8 cellular contexts compared by ENCODE assay signal in genomic region chr2:110858135-110858737, GRCh38.
DNase-seq lines count a peak whose midpoint lies in the region; ATAC-seq and TF ChIP-seq lines count a peak whose summit lies in the region.

No MANE protein-coding gene starts in this region.

- peak overlapping the region; percentile 67 for H3K27ac Mint-ChIP-seq in activated naive CD8-positive, alpha-beta T cell treated with anti-CD3 and anti-CD28 coated beads, Interleukin-2, amount 10 ng/mL, durations not matched to agents 7 days and 5 days

- peaks cover 10% of the 10 kb centered on the region for H3K4me1 ChIP-seq in HAP-1

- no peaks in the 10 kb centered on the region for H3K36me3 Mint-ChIP-seq in activated naive CD8-positive, alpha-beta T cell treated with anti-CD3 and anti-CD28 coated beads, Interleukin-2, amount 10 ng/mL, durations not matched to agents 7 days and 5 days

- H3K9me3 ChIP-seq in HAP-1, result no peaks in the 10 kb centered on the region

- DNase-seq in GM13977 (ENCODE audit: low spot score) (peak; percentile 82), NCI-H69 (lab: John Stamatoyannopoulos, UW) (peak; percentile 7), NCI-H1694 treated with DMSO at 0.1 percent for 48 hours (lab: John Stamatoyannopoulos, UW) (no peak), KG1 (lab: John Stamatoyannopoulos, UW) (no peak), HAP-1 (ENCODE audit: low spot score in 2 of 2) (no peak)
- no peak for DNase-seq in activated naive CD8-positive, alpha-beta T cell treated with anti-CD3 and anti-CD28 coated beads, Interleukin-2, amount 10 ng/mL, durations not matched to agents 7 days and 5 days
- DNase-seq in stimulated activated CD4-positive, alpha-beta T cell treated with anti-CD3 and anti-CD28 coated beads, Interleukin-4, amount 100 ng/mL, for 1 hour, result peak; percentile 57

- no peak for TF ChIP-seq CTCF in GM13977 (IDR thresholded peaks at IDR 0.05; ENCODE audit: extremely low read depth, insufficient read depth, missing control alignments)

- peak; percentile 88 for ATAC-seq in HG02623 (IDR thresholded peaks at IDR 0.05; ENCODE audit: unreplicated experiment)
- peak; percentile 97 for ATAC-seq in activated naive CD8-positive, alpha-beta T cell treated with anti-CD3 and anti-CD28 coated beads, Interleukin-2, amount 10 ng/mL, durations not matched to agents 7 days and 5 days (ENCODE audit: low read depth)

- POLR2A ChIA-PET in activated naive CD8-positive, alpha-beta T cell treated with anti-CD3 and anti-CD28 coated beads, Interleukin-2, amount 10 ng/mL, durations not matched to agents 7 days and 5 days (lab: Charles Lee), result interaction anchor here (0.8 to 4.1 kb wide), 4 partner anchors 12 to 180 kb away, joined by 3 to 19 read pairs (median 4); partner anchors contain the start of gene BUB1

- H3K27me3 ChIP-seq in HAP-1 (ENCODE audit: low read depth), result peaks cover 3% of the 10 kb centered on the region; the same call in 1 of the 2 replicates

- peaks cover 10% of the 10 kb centered on the region for H3K27me3 Mint-ChIP-seq in activated naive CD8-positive, alpha-beta T cell treated with anti-CD3 and anti-CD28 coated beads, Interleukin-2, amount 10 ng/mL, durations not matched to agents 7 days and 5 days

- peaks cover 52% of the 10 kb centered on the region for H3K4me1 Mint-ChIP-seq in activated naive CD8-positive, alpha-beta T cell treated with anti-CD3 and anti-CD28 coated beads, Interleukin-2, amount 10 ng/mL, durations not matched to agents 7 days and 5 days

- in situ Hi-C loops in GM13977 (cut with MboI; ENCODE audit: low pct_unique_long_range_greater_than_20kb, low sequenced_read_pairs, unreplicated experiment) (no loop called here), HAP-1 (cut with MboI; ENCODE audit: low sequenced_read_pairs) (no loop called here)

- no peaks in the 10 kb centered on the region for H3K9me3 Mint-ChIP-seq in activated naive CD8-positive, alpha-beta T cell treated with anti-CD3 and anti-CD28 coated beads, Interleukin-2, amount 10 ng/mL, durations not matched to agents 7 days and 5 days

- H3K4me3 Mint-ChIP-seq in activated naive CD8-positive, alpha-beta T cell treated with anti-CD3 and anti-CD28 coated beads, Interleukin-2, amount 10 ng/mL, durations not matched to agents 7 days and 5 days, result peak overlapping the region; percentile 74

- H3K36me3 ChIP-seq in HAP-1 (replicated peaks), result no peaks in the 10 kb centered on the region

- no peak overlapping the region for H3K4me3 ChIP-seq in HAP-1

Comparison
In these comparisons a context has a peak if more than half of its experiments do, and no peak if none do; other contexts are left out.
1. DNase-seq: peak in GM13977 (single experiment), NCI-H69 (single experiment) and stimulated activated CD4-positive, alpha-beta T cell treated with anti-CD3 and anti-CD28 coated beads, Interleukin-4, amount 100 ng/mL, for 1 hour (single experiment); none in activated naive CD8-positive, alpha-beta T cell treated with anti-CD3 and anti-CD28 coated beads, Interleukin-2, amount 10 ng/mL, durations not matched to agents 7 days and 5 days (single experiment), NCI-H1694 treated with DMSO at 0.1 percent for 48 hours (single experiment), KG1 (single experiment) and HAP-1 (0 of 2).